In the genomic region with DNA sequence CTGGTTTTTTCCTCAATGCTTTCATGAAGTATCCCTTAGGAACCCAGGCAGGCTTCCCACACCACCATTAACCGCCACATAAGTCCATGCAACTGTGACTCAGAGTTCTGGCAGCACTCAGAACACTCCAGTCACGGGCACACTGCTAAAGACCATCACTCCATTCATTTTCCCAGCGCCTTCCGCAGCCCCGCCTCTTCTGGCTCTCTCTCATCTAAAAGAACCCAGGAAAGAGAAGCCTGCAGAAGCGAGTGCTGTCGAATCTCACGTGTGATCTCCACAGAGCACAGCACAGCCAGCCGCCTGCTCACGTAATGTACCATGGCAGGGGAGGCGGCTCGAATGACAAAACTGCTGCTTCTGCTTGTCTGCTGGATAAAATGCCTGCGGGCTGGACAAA, we compare ENCODE assay signal across 8 cellular contexts. TPM values are rescaled to one million over a fixed set of nuclear protein-coding genes. Genes with fewer than 3 reads are reported as not detected.
DNase-seq lines count a peak whose midpoint lies in the region; ATAC-seq and TF ChIP-seq lines count a peak whose summit lies in the region.

No MANE protein-coding gene starts in this region.

- H3K36me3 Mint-ChIP-seq in activated CD4-positive, alpha-beta memory T cell treated with anti-CD3 and anti-CD28 coated beads, Interleukin-2, amount 10 ng/mL, durations not matched to agents 7 days and 5 days (ENCODE audit: low read depth), result peaks cover 25% of the 10 kb centered on the region
- H3K36me3 Mint-ChIP-seq in immature natural killer cell, result no peaks in the 10 kb centered on the region

- H3K27me3 ChIP-seq in vagina, result no peaks in the 10 kb centered on the region

- H3K27ac Mint-ChIP-seq in activated CD4-positive, alpha-beta memory T cell treated with anti-CD3 and anti-CD28 coated beads, Interleukin-2, amount 10 ng/mL, durations not matched to agents 7 days and 5 days, result peak overlapping the region; percentile 35
- peak overlapping the region in 1 of 6 donors; percentile 10 for H3K27ac Mint-ChIP-seq in immature natural killer cell

- no peak for TF ChIP-seq POLR2A in vagina (IDR thresholded peaks at IDR 0.05)

- no peak for ATAC-seq in Right ventricle myocardium inferior
- ATAC-seq in Right ventricle myocardium superior (ENCODE audit: poor library complexity), result no peak
- no peak for ATAC-seq in HG02970 (IDR thresholded peaks at IDR 0.05; ENCODE audit: low FRiP score, unreplicated experiment)

- no peak for TF ChIP-seq CTCF in vagina (IDR thresholded peaks at IDR 0.05)
- no peak for TF ChIP-seq CTCF in GM20000 (IDR thresholded peaks at IDR 0.05; ENCODE audit: extremely low read depth, missing control alignments)

- peaks cover 49% of the 10 kb centered on the region for H3K4me1 ChIP-seq in vagina

- POLR2A ChIA-PET in activated CD4-positive, alpha-beta memory T cell treated with anti-CD3 and anti-CD28 coated beads, Interleukin-2, amount 10 ng/mL, durations not matched to agents 7 days and 5 days (lab: Charles Lee), result no interaction called here

- intact Hi-C loops in Right ventricle myocardium inferior (cut with DNase I) (no loop called here), Right ventricle myocardium superior (cut with DNase I) (no loop called here), vagina (cut with DNase I) (loop anchor here (10.0 kb wide), 1 partner anchor 63 kb away; a partner anchor contains a TSS)

- no peaks in the 10 kb centered on the region for H3K9me3 Mint-ChIP-seq in activated CD4-positive, alpha-beta memory T cell treated with anti-CD3 and anti-CD28 coated beads, Interleukin-2, amount 10 ng/mL, durations not matched to agents 7 days and 5 days
- H3K9me3 Mint-ChIP-seq in immature natural killer cell, result no peaks in the 10 kb centered on the region

- DNase-seq in Right ventricle myocardium inferior (ENCODE audit: missing footprints), result peak; percentile 18
- DNase-seq in Right ventricle myocardium superior, result no peak
- no peak for DNase-seq in activated CD4-positive, alpha-beta memory T cell treated with anti-CD3 and anti-CD28 coated beads, Interleukin-2, amount 10 ng/mL, durations not matched to agents 7 days and 5 days
- no peak for DNase-seq in immature natural killer cell
- DNase-seq in vagina (ENCODE audit: extremely low spot score in 2 of 2), result no peak
- no peak for DNase-seq in GM20000 (ENCODE audit: low spot score)
- DNase-seq in stimulated activated CD4-positive, alpha-beta T cell treated with anti-CD3 and anti-CD28 coated beads, Interleukin-15, amount 100 ng/mL, for 24 hours, result no peak

- no peaks in the 10 kb centered on the region for H3K9me3 ChIP-seq in vagina

- H3K27ac ChIP-seq in vagina, result peak overlapping the region; percentile 93

- H3K4me3 ChIP-seq in vagina, result no peak overlapping the region

- peaks cover 40% of the 10 kb centered on the region for H3K4me1 Mint-ChIP-seq in activated CD4-positive, alpha-beta memory T cell treated with anti-CD3 and anti-CD28 coated beads, Interleukin-2, amount 10 ng/mL, durations not matched to agents 7 days and 5 days
- H3K4me1 Mint-ChIP-seq in immature natural killer cell, result peaks cover 26 to 29% of the 10 kb centered on the region in 2 donors

- CTCF ChIA-PET in activated CD4-positive, alpha-beta memory T cell treated with anti-CD3 and anti-CD28 coated beads, Interleukin-2, amount 10 ng/mL, durations not matched to agents 7 days and 5 days (lab: Charles Lee), result no interaction called here

- peak overlapping the region; percentile 36 for H3K4me3 Mint-ChIP-seq in activated CD4-positive, alpha-beta memory T cell treated with anti-CD3 and anti-CD28 coated beads, Interleukin-2, amount 10 ng/mL, durations not matched to agents 7 days and 5 days
- H3K4me3 Mint-ChIP-seq in immature natural killer cell, result peak overlapping the region in 3 of 5 donors; percentile 6 to 33 (median 25)

- H3K27me3 Mint-ChIP-seq in activated CD4-positive, alpha-beta memory T cell treated with anti-CD3 and anti-CD28 coated beads, Interleukin-2, amount 10 ng/mL, durations not matched to agents 7 days and 5 days, result no peaks in the 10 kb centered on the region
- peaks cover 2 to 12% (median 6%) of the 10 kb centered on the region in 3 donors for H3K27me3 Mint-ChIP-seq in immature natural killer cell (ENCODE audit: low read depth in 3 of 3)

- peaks cover 0 to 7% of the 10 kb centered on the region in 2 donors for H3K36me3 ChIP-seq in vagina

RNA-seq across cellular contexts. Expression of a gene that starts 1.9 kb away (rescaled TPM):
- total RNA-seq in Right ventricle myocardium inferior (13.3 TPM), Right ventricle myocardium superior (12.1 TPM), vagina (49.6 TPM)
- total RNA-seq in activated CD4-positive, alpha-beta memory T cell treated with anti-CD3 and anti-CD28 coated beads, Interleukin-2, amount 10 ng/mL, durations not matched to agents 7 days and 5 days, result 10 to 100 TPM; 32.7 to 34.9 TPM
- polyA plus RNA-seq in immature natural killer cell, result 10 to 100 TPM; 56.3 to 71.0 (median 61.9) TPM

RNA-seq across cellular contexts. Expression of a gene that starts 11.9 kb away (rescaled TPM):
- 0.32 TPM for total RNA-seq in Right ventricle myocardium inferior
- 0.30 TPM for total RNA-seq in Right ventricle myocardium superior
- total RNA-seq in activated CD4-positive, alpha-beta memory T cell treated with anti-CD3 and anti-CD28 coated beads, Interleukin-2, amount 10 ng/mL, durations not matched to agents 7 days and 5 days, result not detected
- not detected for polyA plus RNA-seq in immature natural killer cell
- total RNA-seq in vagina, result 129 TPM

RNA-seq across cellular contexts. Expression of a gene that starts 37.4 kb away (rescaled TPM):
- total RNA-seq in Right ventricle myocardium inferior (50.8 TPM), Right ventricle myocardium superior (59.4 TPM), vagina (30.0 TPM)
- total RNA-seq in activated CD4-positive, alpha-beta memory T cell treated with anti-CD3 and anti-CD28 coated beads, Interleukin-2, amount 10 ng/mL, durations not matched to agents 7 days and 5 days, result 10 to 100 TPM; 34.1 to 37.6 TPM
- polyA plus RNA-seq in immature natural killer cell, result under 1 TPM; 0.06 to 0.86 (median 0.76) TPM

Comparison
In these comparisons a context has a peak if more than half of its experiments do, and no peak if none do; other contexts are left out.
1. RNA of a gene that starts 11.9 kb away (total RNA-seq): 129 TPM in vagina (single experiment); 0.32 TPM in Right ventricle myocardium inferior (single experiment), 0.30 TPM in Right ventricle myocardium superior (single experiment) and not detected in activated CD4-positive, alpha-beta memory T cell treated with anti-CD3 and anti-CD28 coated beads, Interleukin-2, amount 10 ng/mL, durations not matched to agents 7 days and 5 days; every median in the first group is over 10 times any median in the second.